13 cellular contexts compared by ENCODE assay signal in the genomic region with DNA sequence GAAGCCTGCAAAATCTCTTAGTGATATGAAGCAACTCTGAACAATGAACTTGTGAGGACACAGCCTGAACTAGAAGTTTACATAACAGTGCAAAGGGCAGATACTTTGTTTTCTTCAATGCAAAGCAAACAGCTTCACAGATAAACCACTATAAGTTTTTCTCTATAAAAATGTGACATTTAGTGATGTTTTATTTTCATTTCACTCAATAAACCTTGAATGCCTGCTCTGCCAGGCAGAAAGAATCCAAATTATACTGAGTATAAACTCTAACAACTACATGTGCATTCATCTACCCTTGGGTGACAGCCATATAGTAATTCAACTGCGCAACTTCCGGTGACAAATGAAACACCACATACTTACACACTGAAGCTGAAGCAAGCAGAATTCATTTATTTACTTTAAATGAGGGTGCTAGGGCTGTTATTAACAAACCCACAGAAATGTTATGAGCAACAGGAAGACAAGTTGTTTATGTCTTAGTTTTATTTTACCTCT. TPM values are rescaled to one million over a fixed set of nuclear protein-coding genes. Genes with fewer than 3 reads are reported as not detected.
DNase-seq lines count a peak whose midpoint lies in the region; TF ChIP-seq lines count a peak whose summit lies in the region.
"Had no signal": no experiment of that assay in that cellular context is flagged by ENCODE, and none has a peak within 500 bp of the region (broad histone marks: within the 10 kb centered on the region; RNA-seq: fewer than 3 reads in every experiment).

No MANE protein-coding gene starts in this region.

- peaks cover 1% of the 10 kb centered on the region for H3K79me1 ChIP-seq in H9 (ENCODE audit: insufficient read depth, low read depth, low read length, poor library complexity, severe bottlenecking)

- no peak overlapping the region for H2AFZ ChIP-seq in ACC112 (ENCODE audit: low read length, unreplicated experiment)
- H2AFZ ChIP-seq in H9 (ENCODE audit: low read length): no peak overlapping the region

- H3K79me2 ChIP-seq in ACC112 (ENCODE audit: control insufficient read depth, insufficient read depth, low read length, unreplicated experiment) (peaks cover 8% of the 10 kb centered on the region), H9 (ENCODE audit: insufficient read depth, low read length) (no peaks in the 10 kb centered on the region)

- no peak overlapping the region for H3K23ac ChIP-seq in H9 (ENCODE audit: insufficient read length, low read depth, low read length)

- H2BK120ac ChIP-seq in H9 (ENCODE audit: low read depth, low read length, poor library complexity, severe bottlenecking): no peak overlapping the region

- no peak overlapping the region for H3K56ac ChIP-seq in H9 (ENCODE audit: insufficient read length, low read depth, low read length)

- peak in 1 of 2 donors; percentile 5 for TF ChIP-seq RAD21 in liver (IDR thresholded peaks at IDR 0.05)

- no peak overlapping the region for H3K4me3 Mint-ChIP-seq in H9
- H3K4me3 Mint-ChIP-seq: mesothelial cell of epicardium, type B pancreatic cell had no signal

- H3K27me3 ChIP-seq in ACC112 (ENCODE audit: insufficient read depth, low read length): no peaks in the 10 kb centered on the region
- H3K27me3 ChIP-seq in liver (ENCODE audit: control insufficient read depth in 4 of 4, insufficient read depth in 4 of 4, low read length in 3 of 4): no peaks in the 10 kb centered on the region
- no peaks in the 10 kb centered on the region for H3K27me3 ChIP-seq in H9 (ENCODE audit: insufficient read depth, low read length)

- H3K9ac ChIP-seq in liver (ENCODE audit: low read depth in 1 of 2, low read length in 2 of 2): peak overlapping the region in 1 of 2 donors; percentile 77
- no peak overlapping the region for H3K9ac ChIP-seq in H9 (ENCODE audit: extremely low read depth, insufficient read length, low read length)

- no peak overlapping the region for H2AK5ac ChIP-seq in H9 (ENCODE audit: insufficient read length, low read length)

- no peak overlapping the region for H3T11ph ChIP-seq in H9 (ENCODE audit: low read length)

- H3K9me3 ChIP-seq in liver (ENCODE audit: control insufficient read depth in 4 of 4, low read length in 3 of 4): no peaks in the 10 kb centered on the region
- no peaks in the 10 kb centered on the region for H3K9me3 ChIP-seq in H9 (ENCODE audit: control insufficient read depth, low read depth, low read length)

- no peaks in the 10 kb centered on the region for H3K23me2 ChIP-seq in H9 (ENCODE audit: insufficient read length, low read depth, low read length, poor library complexity, severe bottlenecking)

- no peak overlapping the region for H2BK15ac ChIP-seq in H9 (ENCODE audit: low read depth, low read length)

- H3K4me3 ChIP-seq in ACC112 (ENCODE audit: low read depth, low read length) (no peak overlapping the region), liver (ENCODE audit: low read depth in 1 of 3, low read length in 3 of 3) (peak overlapping the region in 1 of 3 donors; percentile 23)

- WGBS in liver: 12% methylated on average over 2 of the region's 2 CpGs
- no CpG with 5 or more reads among the region's 2 CpGs for WGBS in H9 (ENCODE audit: extremely low coverage, insufficient read length, low lambda C conversion rate)

- peaks cover 45 to 47% of the 10 kb centered on the region in 2 experiments for H3K4me1 Mint-ChIP-seq in H9

- H3K36me3 Mint-ChIP-seq in H9 (ENCODE audit: insufficient read depth in 1 of 3, low read depth in 3 of 3): peaks cover 14 to 33% (median 25%) of the 10 kb centered on the region in 3 experiments; a peak in 6 of 7 replicates

- H4K8ac ChIP-seq in H9 (replicated peaks; ENCODE audit: insufficient read length, low read depth, low read length): no peak overlapping the region

- H3K27ac Mint-ChIP-seq in H9: no peak overlapping the region; a peak in 2 of 7 replicates
- H3K27ac Mint-ChIP-seq: mesothelial cell of epicardium, type B pancreatic cell had no signal

- H3K27me3 Mint-ChIP-seq in H9 (ENCODE audit: low read depth): no peaks in the 10 kb centered on the region
- H3K27me3 Mint-ChIP-seq: type B pancreatic cell had no signal

- no peak overlapping the region for H3K14ac ChIP-seq in H9 (ENCODE audit: insufficient read depth, low read length)

- peak overlapping the region; percentile 83 for H3K27ac ChIP-seq in ACC112 (ENCODE audit: low read depth, low read length)
- peak overlapping the region; percentile 93 to 97 for H3K27ac ChIP-seq in liver (ENCODE audit: low read depth in 1 of 2, low read length in 2 of 2)
- no peak overlapping the region for H3K27ac ChIP-seq in H9 (ENCODE audit: insufficient read length, low read depth, low read length)
- H3K27ac ChIP-seq: C4-2B had no signal

- TF ChIP-seq CTCF in liver (IDR thresholded peaks at IDR 0.05; ENCODE audit: low read depth, low read length, missing input control): no peak
- no peak for TF ChIP-seq CTCF in H9 (conservative IDR thresholded peaks at IDR 0.05)

- peak; percentile 20 for DNase-seq in HuH-7.5 (ENCODE audit: low spot score)
- peak; percentile 31 for DNase-seq in astrocyte of the hippocampus (ENCODE audit: low read depth, low spot score)
- no peak for DNase-seq in NCI-H1092 treated with DMSO at 0.1 percent for 48 hours (lab: John Stamatoyannopoulos, UW)
- DNase-seq in midbrain (lab: John Stamatoyannopoulos, UW): no peak
- DNase-seq in H9: no peak
- DNase-seq in NCI-H748 (lab: John Stamatoyannopoulos, UW; ENCODE audit: unreplicated experiment): no peak
- DNase-seq: MM.1S; stimulated activated CD4-positive, alpha-beta T cell treated with anti-CD3 and anti-CD28 coated beads, Interleukin-2, amount 100 ng/mL, for 24 hours had no signal

- H2BK20ac ChIP-seq in H9 (ENCODE audit: low read depth, low read length, poor library complexity, severe bottlenecking): no peak overlapping the region

- peaks cover 29% of the 10 kb centered on the region for H3K4me1 ChIP-seq in ACC112 (ENCODE audit: control insufficient read depth, insufficient read depth, low read length, unreplicated experiment)
- H3K4me1 ChIP-seq in liver (ENCODE audit: control insufficient read depth in 4 of 4, insufficient read depth in 4 of 4, low read length in 3 of 4): peaks cover 5 to 26% (median 15%) of the 10 kb centered on the region in 4 donors
- peaks cover 8% of the 10 kb centered on the region for H3K4me1 ChIP-seq in H9 (ENCODE audit: insufficient read depth, low read length)

- no peak overlapping the region for H4K91ac ChIP-seq in H9 (ENCODE audit: insufficient read length, low read depth, low read length)

- no peak overlapping the region for H3K4me2 ChIP-seq in H9 (ENCODE audit: insufficient read depth, insufficient read length, low read length)

- H4K5ac ChIP-seq in H9 (ENCODE audit: insufficient read length, low read depth, low read length): no peak overlapping the region

- H4K20me1 ChIP-seq in H9 (ENCODE audit: control insufficient read depth, insufficient read depth, insufficient read length): no peaks in the 10 kb centered on the region

- H2BK12ac ChIP-seq in H9 (ENCODE audit: insufficient read length, low read depth, low read length): no peak overlapping the region

- H3K36me3 ChIP-seq in ACC112 (ENCODE audit: insufficient read depth, low read length) (peaks cover 28% of the 10 kb centered on the region), liver (ENCODE audit: control insufficient read depth in 4 of 4, insufficient read depth in 3 of 4, low read depth in 1 of 4, low read length in 3 of 4) (peaks cover 0 to 9% (median 5%) of the 10 kb centered on the region in 4 donors)

- H3K4ac ChIP-seq in H9 (ENCODE audit: low read depth, low read length): no peak overlapping the region

- no peaks in the 10 kb centered on the region for H3K9me3 Mint-ChIP-seq in H9
- H3K9me3 Mint-ChIP-seq: mesothelial cell of epicardium, type B pancreatic cell had no signal

- H3K18ac ChIP-seq in H9 (ENCODE audit: insufficient read length, low read depth, low read length): no peak overlapping the region

- no peak overlapping the region for H2BK5ac ChIP-seq in H9 (ENCODE audit: insufficient read length, low read length)

TF ChIP-seq in liver, 16 proteins besides CTCF, POLR2A, EP300 and RAD21 (continues in another document):
- TF ChIP-seq SP1 (IDR thresholded peaks at IDR 0.05) (peak; percentile 75), NR2F2 (IDR thresholded peaks at IDR 0.05) (peak; percentile 28), HNF4G (IDR thresholded peaks at IDR 0.05) (peak; percentile 11), YY1 (IDR thresholded peaks at IDR 0.05) (peak; percentile 70), JUND (IDR thresholded peaks at IDR 0.05) (peak; percentile 66 to 70), GABPA (IDR thresholded peaks at IDR 0.05 in 1 of 2, conservative IDR thresholded peaks at IDR 0.05 in 1 of 2) (peak; percentile 68 to 84), FOXA2 (IDR thresholded peaks at IDR 0.05) (peak; percentile 50), HNF4A (conservative IDR thresholded peaks at IDR 0.05) (peak; percentile 86 to 93)
- TF ChIP-seq, protein P1, sequence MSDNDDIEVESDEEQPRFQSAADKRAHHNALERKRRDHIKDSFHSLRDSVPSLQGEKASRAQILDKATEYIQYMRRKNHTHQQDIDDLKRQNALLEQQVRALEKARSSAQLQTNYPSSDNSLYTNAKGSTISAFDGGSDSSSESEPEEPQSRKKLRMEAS (IDR thresholded peaks at IDR 0.05): peak; percentile 58
- TF ChIP-seq, protein P2, sequence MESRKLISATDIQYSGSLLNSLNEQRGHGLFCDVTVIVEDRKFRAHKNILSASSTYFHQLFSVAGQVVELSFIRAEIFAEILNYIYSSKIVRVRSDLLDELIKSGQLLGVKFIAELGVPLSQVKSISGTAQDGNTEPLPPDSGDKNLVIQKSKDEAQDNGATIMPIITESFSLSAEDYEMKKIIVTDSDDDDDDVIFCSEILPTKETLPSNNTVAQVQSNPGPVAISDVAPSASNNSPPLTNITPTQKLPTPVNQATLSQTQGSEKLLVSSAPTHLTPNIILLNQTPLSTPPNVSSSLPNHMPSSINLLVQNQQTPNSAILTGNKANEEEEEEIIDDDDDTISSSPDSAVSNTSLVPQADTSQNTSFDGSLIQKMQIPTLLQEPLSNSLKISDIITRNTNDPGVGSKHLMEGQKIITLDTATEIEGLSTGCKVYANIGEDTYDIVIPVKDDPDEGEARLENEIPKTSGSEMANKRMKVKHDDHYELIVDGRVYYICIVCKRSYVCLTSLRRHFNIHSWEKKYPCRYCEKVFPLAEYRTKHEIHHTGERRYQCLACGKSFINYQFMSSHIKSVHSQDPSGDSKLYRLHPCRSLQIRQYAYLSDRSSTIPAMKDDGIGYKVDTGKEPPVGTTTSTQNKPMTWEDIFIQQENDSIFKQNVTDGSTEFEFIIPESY (IDR thresholded peaks at IDR 0.05): no peak
- TF ChIP-seq, protein P3, sequence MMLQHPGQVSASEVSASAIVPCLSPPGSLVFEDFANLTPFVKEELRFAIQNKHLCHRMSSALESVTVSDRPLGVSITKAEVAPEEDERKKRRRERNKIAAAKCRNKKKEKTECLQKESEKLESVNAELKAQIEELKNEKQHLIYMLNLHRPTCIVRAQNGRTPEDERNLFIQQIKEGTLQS (IDR thresholded peaks at IDR 0.05): no peak

RNA-seq across cellular contexts. Expression of a gene that starts 10.3 kb away (rescaled TPM):
- total RNA-seq in liver (1 to 10 TPM; 3.5 to 5.1 TPM), H9 (2021) (11.2 and 13.2 TPM in 2 replicates)
- 1 to 10 TPM; 4.0 to 5.5 TPM for polyA plus RNA-seq in liver

RNA-seq across cellular contexts. Expression of a gene that starts 58.9 kb away (rescaled TPM):
- total RNA-seq in liver (1 to 10 TPM in 1 of 2 donors, under 1 TPM in 1; 0.37 to 1.9 TPM), H9 (2021) (0.81 and 1.1 TPM in 2 replicates)
- under 1 TPM; 0.23 to 0.44 TPM for polyA plus RNA-seq in liver

Comparison
In these comparisons a context has a peak if more than half of its experiments do, and no peak if none do; other contexts are left out.
1. DNase-seq: peak in HuH-7.5 (single experiment) and astrocyte of the hippocampus (single experiment); none in NCI-H1092 treated with DMSO at 0.1 percent for 48 hours (single experiment), midbrain (single experiment), H9 (single experiment) and NCI-H748 (single experiment).